In genomic region chr17:8072727-8073461, GRCh38 we compare ENCODE assay signal across 11 cellular contexts. TPM values are rescaled to one million over a fixed set of nuclear protein-coding genes. Genes with fewer than 3 reads are reported as not detected.
DNase-seq lines count a peak whose midpoint lies in the region; ATAC-seq lines count a peak whose summit lies in the region.
"Had no signal": no experiment of that assay in that cellular context is flagged by ENCODE, and none has a peak within 500 bp of the region (broad histone marks: within the 10 kb centered on the region; RNA-seq: fewer than 3 reads in every experiment).

No MANE protein-coding gene starts in this region.

- H3K9me3 ChIP-seq in iPS-18c (ENCODE audit: control insufficient read depth, insufficient read depth, low read length) = no peaks in the 10 kb centered on the region
- H3K9me3 ChIP-seq: SJCRH30 had no signal

- H3K4me3 Mint-ChIP-seq in activated T-helper 2 cell treated with anti-CD3 and anti-CD28 coated beads, Interferon-gamma antibody, Interleukin-2, Interleukin-4, amounts not matched to agents 10 μg/mL and 5 μg/mL and 100 μg/mL, durations not matched to agents 14 hours and 24 hours and 36 hours (ENCODE audit: low read depth) = peak overlapping the region; percentile 22
- peak overlapping the region; percentile 68 for H3K4me3 Mint-ChIP-seq in stimulated activated effector memory CD8-positive, alpha-beta T cell treated with anti-CD3 and anti-CD28 coated beads, Interleukin-12 subunit alpha, Interleukin-12 subunit beta, amount 100 ng/mL, for 72 hours

- no peak overlapping the region for H3K27ac Mint-ChIP-seq in activated T-helper 2 cell treated with anti-CD3 and anti-CD28 coated beads, Interferon-gamma antibody, Interleukin-2, Interleukin-4, amounts not matched to agents 10 μg/mL and 5 μg/mL and 100 μg/mL, durations not matched to agents 14 hours and 24 hours and 36 hours
- no peak overlapping the region for H3K27ac Mint-ChIP-seq in stimulated activated effector memory CD8-positive, alpha-beta T cell treated with anti-CD3 and anti-CD28 coated beads, Interleukin-12 subunit alpha, Interleukin-12 subunit beta, amount 100 ng/mL, for 72 hours

- H3K4me1 Mint-ChIP-seq in activated T-helper 2 cell treated with anti-CD3 and anti-CD28 coated beads, Interferon-gamma antibody, Interleukin-2, Interleukin-4, amounts not matched to agents 10 μg/mL and 5 μg/mL and 100 μg/mL, durations not matched to agents 14 hours and 24 hours and 36 hours (ENCODE audit: low read depth) = peaks cover 16% of the 10 kb centered on the region
- peaks cover 30% of the 10 kb centered on the region for H3K4me1 Mint-ChIP-seq in stimulated activated effector memory CD8-positive, alpha-beta T cell treated with anti-CD3 and anti-CD28 coated beads, Interleukin-12 subunit alpha, Interleukin-12 subunit beta, amount 100 ng/mL, for 72 hours

- intact Hi-C loops in activated T-helper 2 cell treated with anti-CD3 and anti-CD28 coated beads, Interferon-gamma antibody, Interleukin-2, Interleukin-4, amounts not matched to agents 10 μg/mL and 5 μg/mL and 100 μg/mL, durations not matched to agents 14 hours and 24 hours and 36 hours (cut with micrococcal nuclease) = loop anchor here (2.0 kb wide), 1 partner anchor 16 kb away; no protein-coding TSS in a partner anchor

- H3K27me3 Mint-ChIP-seq in activated T-helper 2 cell treated with anti-CD3 and anti-CD28 coated beads, Interferon-gamma antibody, Interleukin-2, Interleukin-4, amounts not matched to agents 10 μg/mL and 5 μg/mL and 100 μg/mL, durations not matched to agents 14 hours and 24 hours and 36 hours (ENCODE audit: low read depth) = peaks cover 55% of the 10 kb centered on the region

- H3K36me3 Mint-ChIP-seq in activated T-helper 2 cell treated with anti-CD3 and anti-CD28 coated beads, Interferon-gamma antibody, Interleukin-2, Interleukin-4, amounts not matched to agents 10 μg/mL and 5 μg/mL and 100 μg/mL, durations not matched to agents 14 hours and 24 hours and 36 hours (ENCODE audit: low read depth) = no peaks in the 10 kb centered on the region
- H3K36me3 Mint-ChIP-seq in stimulated activated effector memory CD8-positive, alpha-beta T cell treated with anti-CD3 and anti-CD28 coated beads, Interleukin-12 subunit alpha, Interleukin-12 subunit beta, amount 100 ng/mL, for 72 hours = peaks cover 15% of the 10 kb centered on the region

- peak; percentile 35 for ATAC-seq in stimulated activated effector memory CD8-positive, alpha-beta T cell treated with anti-CD3 and anti-CD28 coated beads, Interleukin-12 subunit alpha, Interleukin-12 subunit beta, amount 100 ng/mL, for 72 hours
- ATAC-seq in HG03457 (IDR thresholded peaks at IDR 0.05; ENCODE audit: unreplicated experiment) (no peak), HG03095 (IDR thresholded peaks at IDR 0.05; ENCODE audit: unreplicated experiment) (no peak), GM18520 (IDR thresholded peaks at IDR 0.05; ENCODE audit: unreplicated experiment) (no peak)

- H3K9me3 Mint-ChIP-seq in activated T-helper 2 cell treated with anti-CD3 and anti-CD28 coated beads, Interferon-gamma antibody, Interleukin-2, Interleukin-4, amounts not matched to agents 10 μg/mL and 5 μg/mL and 100 μg/mL, durations not matched to agents 14 hours and 24 hours and 36 hours = no peaks in the 10 kb centered on the region
- H3K9me3 Mint-ChIP-seq in stimulated activated effector memory CD8-positive, alpha-beta T cell treated with anti-CD3 and anti-CD28 coated beads, Interleukin-12 subunit alpha, Interleukin-12 subunit beta, amount 100 ng/mL, for 72 hours = no peaks in the 10 kb centered on the region

- DNase-seq in DMS53 (lab: John Stamatoyannopoulos, UW) (peak; percentile 56), DMS53 treated with DMSO at 0.1 percent for 48 hours (lab: John Stamatoyannopoulos, UW; ENCODE audit: unreplicated experiment) (no peak)
- DNase-seq in activated T-helper 2 cell treated with anti-CD3 and anti-CD28 coated beads, Interferon-gamma antibody, Interleukin-2, Interleukin-4, amounts not matched to agents 10 μg/mL and 5 μg/mL and 100 μg/mL, durations not matched to agents 14 hours and 24 hours and 36 hours (ENCODE audit: low spot score) = no peak
- DNase-seq in stimulated activated effector memory CD8-positive, alpha-beta T cell treated with anti-CD3 and anti-CD28 coated beads, Interleukin-12 subunit alpha, Interleukin-12 subunit beta, amount 100 ng/mL, for 72 hours (ENCODE audit: low spot score in 2 of 2) = no peak

- H3K4me3 ChIP-seq in iPS-18c (ENCODE audit: insufficient read depth, low read depth, low read length) = peak overlapping the region; percentile 42
- H3K4me3 ChIP-seq: SJCRH30 had no signal

RNA-seq across cellular contexts. Expression of gene ALOX12B, which starts 14.6 kb away (rescaled TPM):
- total RNA-seq in activated T-helper 2 cell treated with anti-CD3 and anti-CD28 coated beads, Interferon-gamma antibody, Interleukin-2, Interleukin-4, amounts not matched to agents 10 μg/mL and 5 μg/mL and 100 μg/mL, durations not matched to agents 14 hours and 24 hours and 36 hours = 0.87 and 1.4 TPM in 2 replicates
- total RNA-seq: mesenteric fat pad, SJCRH30 had no signal

RNA-seq across cellular contexts. Expression of gene ALOX15B, which starts 34.0 kb away (rescaled TPM):
- total RNA-seq in activated T-helper 2 cell treated with anti-CD3 and anti-CD28 coated beads, Interferon-gamma antibody, Interleukin-2, Interleukin-4, amounts not matched to agents 10 μg/mL and 5 μg/mL and 100 μg/mL, durations not matched to agents 14 hours and 24 hours and 36 hours = not detected in 2 replicates
- total RNA-seq: HT1080, SJCRH30 had no signal

RNA-seq across cellular contexts. Expression of gene ALOXE3, which starts 45.4 kb away (rescaled TPM):
- total RNA-seq in activated T-helper 2 cell treated with anti-CD3 and anti-CD28 coated beads, Interferon-gamma antibody, Interleukin-2, Interleukin-4, amounts not matched to agents 10 μg/mL and 5 μg/mL and 100 μg/mL, durations not matched to agents 14 hours and 24 hours and 36 hours = not detected in 2 replicates
- total RNA-seq: mesenteric fat pad, SJCRH30 had no signal

RNA-seq across cellular contexts. Expression of gene HES7, which starts 51.0 kb away (rescaled TPM):
- total RNA-seq in activated T-helper 2 cell treated with anti-CD3 and anti-CD28 coated beads, Interferon-gamma antibody, Interleukin-2, Interleukin-4, amounts not matched to agents 10 μg/mL and 5 μg/mL and 100 μg/mL, durations not matched to agents 14 hours and 24 hours and 36 hours = 2.4 and 3.1 TPM in 2 replicates
- total RNA-seq: mesenteric fat pad had no signal
